In genomic region chr12:79935021-79935623, GRCh38 we compare ENCODE assay signal across 8 cellular contexts. TPM values are rescaled to one million over a fixed set of nuclear protein-coding genes. Genes with fewer than 3 reads are reported as not detected.
A peak's percentile ranks its signal among the peaks of the same experiment; 100 is the strongest.
DNase-seq lines count a peak whose midpoint lies in the region; TF ChIP-seq lines count a peak whose summit lies in the region.

TSS of gene PPP1R12A (minus strand) at chr12:79935097. CDS start at chr12:79934931, 166 bp downstream.

- H3K4me3 ChIP-seq in MG63 (peak within 1 kb of the TSS; percentile 88), neural cell (ENCODE audit: low read length) (peak within 1 kb of the TSS; percentile 79), stomach (peak within 1 kb of the TSS; percentile 77 to 90 (median 89))

- peak within 1 kb of the TSS; percentile 90 for H2BK5ac ChIP-seq in H9 (ENCODE audit: insufficient read length, low read length)

- no peak within 1 kb of the TSS for H2BK120ac ChIP-seq in H9 (ENCODE audit: low read depth, low read length, poor library complexity, severe bottlenecking)

- H3K56ac ChIP-seq in H9 (ENCODE audit: insufficient read length, low read depth, low read length), result peak within 1 kb of the TSS; percentile 36

- H3K4me3 Mint-ChIP-seq in H9, result peak within 1 kb of the TSS; percentile 100

- no peak within 1 kb of the TSS for H2BK12ac ChIP-seq in H9 (ENCODE audit: insufficient read length, low read depth, low read length)

- TF ChIP-seq RAD21 in neural cell (conservative IDR thresholded peaks at IDR 0.05), result peak; percentile 46

- H3K4me1 Mint-ChIP-seq in H9, result peaks cover 28 to 32% of the 10 kb centered on the region in 2 experiments

- TF ChIP-seq POLR2A in stomach (IDR thresholded peaks at IDR 0.05), result peak in 2 of 4 donors; percentile 95 to 96

- intact Hi-C loops in stomach (cut with DNase I; ENCODE audit: low total_unique reads), result no loop called here

- H3K36me3 ChIP-seq in ES-I3 (ENCODE audit: insufficient read depth, low read length) (no peaks in the 10 kb centered on the region), MG63 (peaks cover 5% of the 10 kb centered on the region; the same call in 1 of the 2 replicates), neural cell (ENCODE audit: insufficient read depth, low read length) (no peaks in the 10 kb centered on the region), stomach (no peaks in the 10 kb centered on the region)

- no CpG with 5 or more reads among the region's 44 CpGs for WGBS in H9 (ENCODE audit: extremely low coverage, insufficient read length, low lambda C conversion rate)
- WGBS in stomach, 5 donors, result 0 to 1% (median 0%) methylated on average over 36 to 44 of the region's 44 CpGs

- no peaks in the 10 kb centered on the region for H3K27me3 Mint-ChIP-seq in H9 (ENCODE audit: low read depth)

- H3K18ac ChIP-seq in H9 (ENCODE audit: insufficient read length, low read depth, low read length), result peak within 1 kb of the TSS; percentile 97

- no peak within 1 kb of the TSS for H4K8ac ChIP-seq in H9 (replicated peaks; ENCODE audit: insufficient read length, low read depth, low read length)

- H3T11ph ChIP-seq in H9 (ENCODE audit: low read length), result no peak within 1 kb of the TSS

- peak within 1 kb of the TSS; percentile 98 for H3K4me2 ChIP-seq in H9 (ENCODE audit: insufficient read depth, insufficient read length, low read length)
- H3K4me2 ChIP-seq in neural cell (ENCODE audit: low read length), result peak within 1 kb of the TSS; percentile 87

- H3K9me3 ChIP-seq in ES-I3 (ENCODE audit: control insufficient read depth, insufficient read depth, low read length), result no peaks in the 10 kb centered on the region
- H3K9me3 ChIP-seq in H9 (ENCODE audit: control insufficient read depth, low read depth, low read length), result no peaks in the 10 kb centered on the region
- H3K9me3 ChIP-seq in MG63, result no peaks in the 10 kb centered on the region
- H3K9me3 ChIP-seq in neural cell (ENCODE audit: low read length), result no peaks in the 10 kb centered on the region
- no peaks in the 10 kb centered on the region for H3K9me3 ChIP-seq in stomach

- H3K27me3 ChIP-seq in H9 (ENCODE audit: insufficient read depth, low read length), result no peaks in the 10 kb centered on the region
- H3K27me3 ChIP-seq in MG63, result no peaks in the 10 kb centered on the region
- no peaks in the 10 kb centered on the region for H3K27me3 ChIP-seq in neural cell (ENCODE audit: insufficient read depth, low read depth, low read length)
- no peaks in the 10 kb centered on the region for H3K27me3 ChIP-seq in stomach

- H2BK15ac ChIP-seq in H9 (ENCODE audit: low read depth, low read length), result no peak within 1 kb of the TSS

- H2AFZ ChIP-seq in H9 (ENCODE audit: low read length) (no peak within 1 kb of the TSS), neural cell (ENCODE audit: low read depth, low read length) (peak within 1 kb of the TSS; percentile 59)

- H3K9me3 Mint-ChIP-seq in H9, result no peaks in the 10 kb centered on the region; a peak in 2 of 5 replicates

- peak within 1 kb of the TSS; percentile 100 for H3K27ac Mint-ChIP-seq in H9

- no peak within 1 kb of the TSS for H3K23ac ChIP-seq in H9 (ENCODE audit: insufficient read length, low read depth, low read length)

- H3K27ac ChIP-seq in H9 (ENCODE audit: insufficient read length, low read depth, low read length) (peak within 1 kb of the TSS; percentile 86), neural cell (ENCODE audit: low read length) (peak within 1 kb of the TSS; percentile 95), stomach (peak within 1 kb of the TSS; percentile 95 to 98 (median 98))

- peak within 1 kb of the TSS; percentile 91 for H3K9ac ChIP-seq in ES-I3 (ENCODE audit: low read depth, low read length)
- H3K9ac ChIP-seq in H9 (ENCODE audit: extremely low read depth, insufficient read length, low read length), result peak within 1 kb of the TSS; percentile 94
- H3K9ac ChIP-seq in neural cell (ENCODE audit: low read length), result peak within 1 kb of the TSS; percentile 92

- H3K14ac ChIP-seq in H9 (ENCODE audit: insufficient read depth, low read length), result peak within 1 kb of the TSS; percentile 97

- peaks cover 5% of the 10 kb centered on the region for H3K23me2 ChIP-seq in H9 (ENCODE audit: insufficient read length, low read depth, low read length, poor library complexity, severe bottlenecking)

- no peaks in the 10 kb centered on the region for H3K9me2 ChIP-seq in neural cell (ENCODE audit: insufficient read depth, low read length)

- no peak within 1 kb of the TSS for H4K91ac ChIP-seq in H9 (ENCODE audit: insufficient read length, low read depth, low read length)

- no peaks in the 10 kb centered on the region for H3F3A ChIP-seq in neural cell (ENCODE audit: insufficient read depth, low read length, poor library complexity, severe bottlenecking)

- no peaks in the 10 kb centered on the region for H3K79me1 ChIP-seq in H9 (ENCODE audit: insufficient read depth, low read depth, low read length, poor library complexity, severe bottlenecking)

- peaks cover 0 to 10% (median 0%) of the 10 kb centered on the region in 3 experiments; a peak in 1 of 7 replicates for H3K36me3 Mint-ChIP-seq in H9 (ENCODE audit: insufficient read depth in 1 of 3, low read depth in 3 of 3)

- no peak within 1 kb of the TSS; the same call in 1 of the 2 replicates for H3K4ac ChIP-seq in H9 (ENCODE audit: low read depth, low read length)

- TF ChIP-seq CTCF in H9 (conservative IDR thresholded peaks at IDR 0.05) (no peak; the same call in 2 of the 3 replicates), neural cell (IDR thresholded peaks at IDR 0.05; ENCODE audit: poor library complexity, severe bottlenecking) (peak; percentile 53), stomach (IDR thresholded peaks at IDR 0.05) (peak in 1 of 7 experiments; percentile 24)

- DNase-seq in H9 (peak; percentile 99), MG63 (peak; percentile 98), SHP77 treated with DMSO at 0.1 percent for 48 hours (lab: John Stamatoyannopoulos, UW) (peak; percentile 92), activated gamma-delta T cell (lab: John Stamatoyannopoulos, UW) (peak; percentile 93), fibroblast of the conjunctiva (ENCODE audit: low read depth) (peak; percentile 97), stomach (peak; percentile 96)

- no peaks in the 10 kb centered on the region for H4K20me1 ChIP-seq in H9 (ENCODE audit: control insufficient read depth, insufficient read depth, insufficient read length)
- no peaks in the 10 kb centered on the region for H4K20me1 ChIP-seq in neural cell (ENCODE audit: insufficient read depth)

- H2BK20ac ChIP-seq in H9 (ENCODE audit: low read depth, low read length, poor library complexity, severe bottlenecking), result no peak within 1 kb of the TSS

- peaks cover 24% of the 10 kb centered on the region; the same call in 1 of the 2 replicates for H3K79me2 ChIP-seq in H9 (ENCODE audit: insufficient read depth, low read length)
- peaks cover 52% of the 10 kb centered on the region for H3K79me2 ChIP-seq in neural cell (replicated peaks; ENCODE audit: insufficient read depth, low read length)

- H3K4me1 ChIP-seq in ES-I3 (ENCODE audit: insufficient read depth, low read length) (peaks cover 3% of the 10 kb centered on the region; the same call in 1 of the 2 replicates), H9 (ENCODE audit: insufficient read depth, low read length) (no peaks in the 10 kb centered on the region; the same call in 1 of the 2 replicates), stomach (peaks cover 7 to 55% (median 34%) of the 10 kb centered on the region in 4 donors)

- no peak within 1 kb of the TSS for H2AK5ac ChIP-seq in H9 (ENCODE audit: insufficient read length, low read length)

- TF ChIP-seq EP300 in neural cell (conservative IDR thresholded peaks at IDR 0.05; ENCODE audit: poor library complexity, severe bottlenecking) (peak; percentile 29), stomach (IDR thresholded peaks at IDR 0.05) (no peak)

- H4K5ac ChIP-seq in H9 (ENCODE audit: insufficient read length, low read depth, low read length), result peak within 1 kb of the TSS; percentile 72

TF ChIP-seq in neural cell, 6 proteins besides CTCF, POLR2A, EP300 and RAD21:
- peak; percentile 37 for TF ChIP-seq REST (IDR thresholded peaks at IDR 0.05; ENCODE audit: borderline replicate concordance)
- peak; percentile 91 for TF ChIP-seq TAF1 (IDR thresholded peaks at IDR 0.05; ENCODE audit: low read depth)
- TF ChIP-seq MXI1 (conservative IDR thresholded peaks at IDR 0.05; ENCODE audit: poor library complexity, severe bottlenecking), result peak; percentile 73
- no peak for TF ChIP-seq SMC3 (conservative IDR thresholded peaks at IDR 0.05; ENCODE audit: poor library complexity)
- peak; percentile 92 for TF ChIP-seq POLR2AphosphoS5 (IDR thresholded peaks at IDR 0.05)
- no peak for TF ChIP-seq EZH2 (IDR thresholded peaks at IDR 0.05; ENCODE audit: borderline replicate concordance, insufficient read depth, low read length, poor library complexity, severe bottlenecking)

RNA-seq across cellular contexts. Expression of gene PPP1R12A, which starts in this region (rescaled TPM):
- total RNA-seq in H9 (2021), result 93.5 and 96.7 TPM in 2 replicates
- 47.4 and 82.1 TPM in 2 replicates for total RNA-seq in MG63 (2014; rRNA removed; shearing (Covaris generic); ENCODE audit: low replicate concordance)
- polyA plus RNA-seq in neural cell, result 67.2 and 68.2 TPM in 2 replicates
- 238 and 278 TPM in 2 replicates for polyA minus RNA-seq in neural cell
- 100 to 1,000 TPM in 3 of 5 donors, 10 to 100 TPM in 2; 85.3 to 425 (median 188) TPM for total RNA-seq in stomach
- polyA plus RNA-seq in stomach, result 100 to 1,000 TPM in 1 of 3 donors, 10 to 100 TPM in 1, 1 to 10 TPM in 1; 7.5 to 125 (median 28.4) TPM

Comparison
In these comparisons a context has a peak if more than half of its experiments do, and no peak if none do; other contexts are left out.
1. Peak in every context shown above with its lines: DNase-seq, H3K4me3 ChIP-seq and H3K27ac ChIP-seq.